Comparison of ENCODE assay signal across 8 cellular contexts in genomic region chr11:59283825-59284772, GRCh38.
DNase-seq lines count a peak whose midpoint lies in the region; ATAC-seq, FAIRE-seq and TF ChIP-seq lines count a peak whose summit lies in the region.

No MANE protein-coding gene starts in this region.

- peak; percentile 57 for ATAC-seq in GM21515 (IDR thresholded peaks at IDR 0.05; ENCODE audit: unreplicated experiment)

- H3K4me1 Mint-ChIP-seq in activated naive CD8-positive, alpha-beta T cell (ENCODE audit: low read depth), result peaks cover 15% of the 10 kb centered on the region

- no peak overlapping the region for H3K27ac ChIP-seq in right atrium auricular region

- H3K36me3 Mint-ChIP-seq in activated naive CD8-positive, alpha-beta T cell, result no peaks in the 10 kb centered on the region

- no peaks in the 10 kb centered on the region for H3K27me3 ChIP-seq in right atrium auricular region

- H3K36me3 ChIP-seq in right atrium auricular region, result no peaks in the 10 kb centered on the region

- peak; percentile 11 for FAIRE-seq in G401.6 (lab: Jason Lieb, UNC)
- no peak for FAIRE-seq in RCC 7860 (lab: Jason Lieb, UNC)

- no peaks in the 10 kb centered on the region for H3K9me3 Mint-ChIP-seq in activated naive CD8-positive, alpha-beta T cell (ENCODE audit: low read depth)

- no peak overlapping the region for H3K4me3 ChIP-seq in right atrium auricular region

- H3K27ac Mint-ChIP-seq in activated naive CD8-positive, alpha-beta T cell, result no peak overlapping the region

- no peaks in the 10 kb centered on the region for H3K9me3 ChIP-seq in right atrium auricular region

- peak; percentile 76 to 87 for TF ChIP-seq CTCF in right atrium auricular region (IDR thresholded peaks at IDR 0.05)

- H3K4me1 ChIP-seq in right atrium auricular region, result no peaks in the 10 kb centered on the region

- H3K27me3 Mint-ChIP-seq in activated naive CD8-positive, alpha-beta T cell, result peaks cover 4% of the 10 kb centered on the region

- peak overlapping the region; percentile 78 for H3K4me3 Mint-ChIP-seq in activated naive CD8-positive, alpha-beta T cell

- DNase-seq in HT-29 (ENCODE audit: low spot score) (peak; percentile 85), RCC 7860 (ENCODE audit: low spot score) (peak; percentile 16), right atrium auricular region (ENCODE audit: low spot score) (peak; percentile 67), smooth muscle cell of the brain vasculature (ENCODE audit: low read depth, low spot score) (peak; percentile 3), occipital lobe (lab: John Stamatoyannopoulos, UW) (no peak)
